ENCODE assay signal across 8 cellular contexts in the genomic region with DNA sequence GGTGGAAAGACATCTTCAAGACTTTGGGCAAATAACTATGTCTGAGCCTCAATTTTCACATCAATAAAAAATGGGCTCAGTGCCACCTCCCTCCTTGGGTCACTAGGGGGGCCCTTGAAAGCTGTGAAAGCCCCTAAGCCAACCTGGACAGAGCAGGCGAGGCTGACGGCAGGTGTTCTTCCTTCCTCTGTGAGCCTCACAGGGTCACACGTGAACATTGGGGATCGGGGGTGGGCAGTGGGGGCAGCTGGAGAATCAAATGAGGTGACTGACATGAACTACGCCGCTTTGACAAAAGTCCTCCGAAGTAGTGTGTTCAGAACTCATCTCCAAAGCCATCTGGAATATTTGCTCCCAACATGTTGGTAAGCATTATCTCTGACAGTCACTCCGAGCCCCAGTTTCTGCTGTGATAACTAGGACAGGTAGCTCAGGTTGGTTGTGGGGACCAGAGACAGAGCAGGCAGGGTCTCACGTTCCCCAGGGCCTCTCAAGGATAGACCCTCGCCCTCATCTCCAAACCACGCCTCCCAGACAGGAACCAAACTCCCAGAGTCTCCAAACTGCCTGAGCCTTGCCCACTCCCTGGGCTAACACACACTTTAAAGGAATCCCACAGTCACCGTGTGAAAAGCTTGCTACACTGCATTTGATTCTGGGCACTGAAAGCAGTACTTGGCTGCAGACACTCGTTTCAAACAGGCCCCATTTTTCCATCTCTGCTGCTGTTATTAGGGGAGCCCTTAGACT. TPM values are rescaled to one million over a fixed set of nuclear protein-coding genes. Genes with fewer than 3 reads are reported as not detected.
DNase-seq lines count a peak whose midpoint lies in the region; ATAC-seq, FAIRE-seq and TF ChIP-seq lines count a peak whose summit lies in the region.

No MANE protein-coding gene starts in this region.

- ATAC-seq in HG02870 (IDR thresholded peaks at IDR 0.05; ENCODE audit: unreplicated experiment) (peak; percentile 20), GM18858 (IDR thresholded peaks at IDR 0.05; ENCODE audit: unreplicated experiment) (no peak), HG03108 (IDR thresholded peaks at IDR 0.05; ENCODE audit: unreplicated experiment) (no peak)

- H3K36me3 Mint-ChIP-seq in brain, result no peaks in the 10 kb centered on the region

- H3K36me3 ChIP-seq in BE2C, result no peaks in the 10 kb centered on the region
- no peaks in the 10 kb centered on the region for H3K36me3 ChIP-seq in muscle layer of colon (ENCODE audit: insufficient read depth, low read length)

- H3K27me3 ChIP-seq in BE2C, result no peaks in the 10 kb centered on the region
- no peaks in the 10 kb centered on the region for H3K27me3 ChIP-seq in muscle layer of colon (ENCODE audit: control insufficient read depth in 1 of 2, insufficient read depth in 2 of 2, low read length in 2 of 2)

- H3K27ac ChIP-seq in muscle layer of colon (ENCODE audit: low read depth, low read length), result peak overlapping the region; percentile 61

- H3K27ac Mint-ChIP-seq in brain, result peak overlapping the region; percentile 76 to 90 (median 81)

- no peak for FAIRE-seq in RCC 7860 (lab: Jason Lieb, UNC)

- H3K9me3 ChIP-seq in BE2C (no peaks in the 10 kb centered on the region), muscle layer of colon (ENCODE audit: low read length) (no peaks in the 10 kb centered on the region)

- H3K4me1 ChIP-seq in BE2C (peaks cover 16% of the 10 kb centered on the region), muscle layer of colon (ENCODE audit: insufficient read depth, low read length) (peaks cover 38% of the 10 kb centered on the region)

- H3K4me1 Mint-ChIP-seq in brain, result peaks cover 49% of the 10 kb centered on the region

- H3K9ac ChIP-seq in muscle layer of colon (ENCODE audit: low read length), result peak overlapping the region; percentile 34

- DNase-seq in BE2C (no peak), RCC 7860 (ENCODE audit: low spot score) (no peak), hippocampal formation (lab: John Stamatoyannopoulos, UW) (no peak)

- H3K9me3 Mint-ChIP-seq in brain, result peaks cover 0 to 5% (median 0%) of the 10 kb centered on the region in 5 experiments

- H3K4me3 ChIP-seq in BE2C (ENCODE audit: low read depth, low read length) (peak overlapping the region; percentile 56), muscle layer of colon (ENCODE audit: low read depth in 1 of 2, low read length in 2 of 2) (peak overlapping the region in 1 of 2 donors; percentile 52)

- H3K4me3 Mint-ChIP-seq in brain, result peak overlapping the region; percentile 85 to 94 (median 91)

- TF ChIP-seq CTCF in BE2C (IDR thresholded peaks at IDR 0.05; ENCODE audit: low read depth, low read length) (no peak), brain (conservative IDR thresholded peaks at IDR 0.05) (no peak)

- peaks cover 7% of the 10 kb centered on the region for H3K27me3 Mint-ChIP-seq in brain

RNA-seq across cellular contexts. Expression of a gene that starts 0.8 kb away (rescaled TPM):
- 32.8 TPM for polyA plus RNA-seq in BE2C (2012; ENCODE audit: insufficient read depth, insufficient read length, low read depth)
- polyA plus RNA-seq in brain (ENCODE audit: insufficient read depth, low read depth, low replicate concordance), result 39.2 TPM
